In the genomic region with DNA sequence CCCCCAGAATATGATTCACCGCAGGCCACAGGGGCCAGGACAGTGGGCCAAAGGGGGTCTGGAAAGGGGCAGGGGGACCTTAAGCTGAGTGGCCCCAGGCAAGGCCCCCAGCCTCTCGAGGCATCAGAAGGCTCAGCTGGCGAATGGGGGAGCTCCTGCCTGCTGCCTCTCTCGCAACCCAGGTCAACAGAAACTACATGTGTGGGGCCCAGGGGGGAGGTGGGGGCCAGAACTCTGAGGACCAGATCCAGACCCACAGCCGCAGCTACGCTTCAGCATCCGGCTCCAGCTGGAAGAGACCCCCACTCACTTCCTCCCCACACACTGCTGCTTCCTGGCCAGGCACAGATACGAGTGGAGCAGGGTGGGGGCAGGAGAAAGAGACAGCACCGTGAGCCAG, we compare ENCODE assay signal across 11 cellular contexts. TPM values are rescaled to one million over a fixed set of nuclear protein-coding genes. Genes with fewer than 3 reads are reported as not detected.
DNase-seq lines count a peak whose midpoint lies in the region; ATAC-seq and TF ChIP-seq lines count a peak whose summit lies in the region.
"Had no signal": no experiment of that assay in that cellular context is flagged by ENCODE, and none has a peak within 500 bp of the region (broad histone marks: within the 10 kb centered on the region; RNA-seq: fewer than 3 reads in every experiment).

No MANE protein-coding gene starts in this region.

- no peak overlapping the region for H2BK12ac ChIP-seq in neuronal stem cell (ENCODE audit: low read length)

- H2AFZ ChIP-seq in neuronal stem cell (ENCODE audit: low read length), result no peak overlapping the region

- H3K18ac ChIP-seq in neuronal stem cell (ENCODE audit: low read length), result peak overlapping the region; percentile 89

- no peak overlapping the region for H3K4ac ChIP-seq in neuronal stem cell (ENCODE audit: low read length)

- TF ChIP-seq POLR2A in uterus (IDR thresholded peaks at IDR 0.05), result no peak

- no peak overlapping the region for H3K4me3 Mint-ChIP-seq in endothelial cell (ENCODE audit: unreplicated experiment)

- H3K27ac Mint-ChIP-seq in endothelial cell (ENCODE audit: unreplicated experiment), result peak overlapping the region; percentile 98

- H3K9me3 ChIP-seq in neuronal stem cell (replicated peaks in 1 of 2; ENCODE audit: control insufficient read depth in 2 of 2, insufficient read depth in 1 of 2, low read depth in 1 of 2, low read length in 2 of 2) (no peaks in the 10 kb centered on the region), uterus (no peaks in the 10 kb centered on the region)
- H3K9me3 ChIP-seq: SJCRH30 had no signal

- H3K4me1 ChIP-seq in neuronal stem cell (ENCODE audit: control insufficient read depth in 2 of 2, insufficient read depth in 1 of 2, low read depth in 1 of 2, low read length in 2 of 2) (peaks cover 20 to 36% of the 10 kb centered on the region in 2 donors), uterus (peaks cover 18 to 31% of the 10 kb centered on the region in 2 donors)

- no peak overlapping the region for H3K9ac ChIP-seq in neuronal stem cell (ENCODE audit: low read depth, low read length, poor library complexity)
- H3K9ac ChIP-seq: KMS-11 had no signal

- H3K4me3 ChIP-seq in neuronal stem cell (ENCODE audit: low read length in 2 of 2) (no peak overlapping the region), uterus (no peak overlapping the region)
- H3K4me3 ChIP-seq: SJCRH30 had no signal

- H3K9me3 Mint-ChIP-seq in endothelial cell (ENCODE audit: unreplicated experiment), result no peaks in the 10 kb centered on the region

- peak overlapping the region; percentile 41 for H3K14ac ChIP-seq in neuronal stem cell (ENCODE audit: low read length)

- H3K4me2 ChIP-seq in neuronal stem cell (ENCODE audit: insufficient read depth, low read length, poor library complexity, severe bottlenecking), result no peak overlapping the region
- H3K4me2 ChIP-seq: KMS-11 had no signal

- no peak overlapping the region for H2BK5ac ChIP-seq in neuronal stem cell (ENCODE audit: low read length)

- intact Hi-C loops in Right ventricle myocardium inferior (cut with DNase I), result no loop called here
- intact Hi-C loops in left cardiac atrium (cut with DNase I), result loop anchor here in 1 of 2 donors (5.0 kb wide), 1 partner anchor 46 kb away; the partner anchor contains the start of gene NCOR2
- intact Hi-C loops in uterus (cut with DNase I; ENCODE audit: low total_unique reads), result no loop called here

- DNase-seq in Right ventricle myocardium inferior (ENCODE audit: missing footprints) (peak; percentile 46), left cardiac atrium (no peak), endothelial cell (ENCODE audit: low spot score) (peak; percentile 68), neuronal stem cell (ENCODE audit: low spot score) (no peak), uterus (peak in 1 of 2 donors; percentile 18), SK-N-DZ (ENCODE audit: low spot score) (no peak)
- no peak for DNase-seq in activated CD4-positive, alpha-beta T cell treated with anti-CD3 and anti-CD28 coated beads, Interleukin-2, amount 50 U/mL, for 48 hours
- DNase-seq: NCI-H1930, SJCRH30 had no signal

- H3K79me1 ChIP-seq in neuronal stem cell (ENCODE audit: low read depth, low read length), result peaks cover 14% of the 10 kb centered on the region

- peaks cover 0 to 4% of the 10 kb centered on the region in 2 donors for H3K36me3 ChIP-seq in neuronal stem cell (replicated peaks in 1 of 2; ENCODE audit: control insufficient read depth in 2 of 2, insufficient read depth in 2 of 2, low read length in 2 of 2)
- H3K36me3 ChIP-seq in uterus, result no peaks in the 10 kb centered on the region
- H3K36me3 ChIP-seq: SJCRH30 had no signal

- no peak overlapping the region for H3K27ac ChIP-seq in neuronal stem cell (replicated peaks; ENCODE audit: low read length)
- H3K27ac ChIP-seq in uterus, result peak overlapping the region; percentile 95 to 97
- H3K27ac ChIP-seq: KMS-11, SJCRH30 had no signal

- no peak overlapping the region for H2BK120ac ChIP-seq in neuronal stem cell (ENCODE audit: low read depth, low read length)

- ATAC-seq in Right ventricle myocardium inferior, result no peak
- no peak for ATAC-seq in left cardiac atrium
- no peak for ATAC-seq in GM18517 (IDR thresholded peaks at IDR 0.05; ENCODE audit: unreplicated experiment)

- WGBS in neuronal stem cell (ENCODE audit: extremely low coverage in 2 of 2, insufficient read length in 2 of 2, insufficient replicate concordance in 1 of 2), 2 donors, result no CpG with 5 or more reads among the region's 9 CpGs

- no peaks in the 10 kb centered on the region for H3K36me3 Mint-ChIP-seq in endothelial cell (ENCODE audit: low read depth, unreplicated experiment)

- H2AK5ac ChIP-seq in neuronal stem cell (ENCODE audit: low read depth, low read length), result peak overlapping the region; percentile 90

- no peaks in the 10 kb centered on the region for H3K27me3 ChIP-seq in neuronal stem cell (ENCODE audit: control insufficient read depth in 3 of 3, insufficient read depth in 3 of 3, low read depth in 1 of 3, low read length in 3 of 3)
- no peaks in the 10 kb centered on the region for H3K27me3 ChIP-seq in uterus
- H3K27me3 ChIP-seq: SJCRH30 had no signal

- H4K8ac ChIP-seq in neuronal stem cell (ENCODE audit: low read depth, low read length), result no peak overlapping the region

- peaks cover 12% of the 10 kb centered on the region for H3K27me3 Mint-ChIP-seq in endothelial cell (ENCODE audit: unreplicated experiment)

- H3K23ac ChIP-seq in neuronal stem cell (ENCODE audit: low read depth, low read length, poor library complexity), result peak overlapping the region; percentile 20

- TF ChIP-seq CTCF in endothelial cell (IDR thresholded peaks at IDR 0.05; ENCODE audit: unreplicated experiment) (no peak), uterus (IDR thresholded peaks at IDR 0.05) (no peak)

- H3K4me1 Mint-ChIP-seq in endothelial cell (ENCODE audit: unreplicated experiment), result peaks cover 45% of the 10 kb centered on the region

- H4K91ac ChIP-seq in neuronal stem cell (ENCODE audit: low read depth, low read length, poor library complexity), result no peak overlapping the region

- peak overlapping the region; percentile 61 for H2BK15ac ChIP-seq in neuronal stem cell (ENCODE audit: low read length)

RNA-seq across cellular contexts. Expression of gene NCOR2, which starts 46.5 kb away (rescaled TPM):
- total RNA-seq in Right ventricle myocardium inferior, result 134 TPM
- total RNA-seq in left cardiac atrium, result 100 to 1,000 TPM; 117 to 154 TPM
- 132 TPM for total RNA-seq in endothelial cell (ENCODE audit: unreplicated experiment)
- 80.7 TPM for polyA plus RNA-seq in neuronal stem cell (2013, experiment 1 of 2)
- 80.2 TPM for polyA plus RNA-seq in neuronal stem cell (2013, experiment 2 of 2)
- 100 to 1,000 TPM in 2 of 4 donors, 10 to 100 TPM in 2; 65.1 to 436 (median 102) TPM for total RNA-seq in uterus
- polyA plus RNA-seq in SK-N-DZ (2014; cell fraction: cytosol; rRNA removed), result 11.5 and 13.0 TPM in 2 replicates
- 19.1 and 41.1 TPM in 2 replicates for polyA plus RNA-seq in SK-N-DZ (2014; cell fraction: nucleus; rRNA removed)

Comparison
In these comparisons a context has a peak if more than half of its experiments do, and no peak if none do; other contexts are left out.
1. DNase-seq: peak in Right ventricle myocardium inferior (single experiment) and endothelial cell (single experiment); none in left cardiac atrium (single experiment), neuronal stem cell (single experiment), activated CD4-positive, alpha-beta T cell treated with anti-CD3 and anti-CD28 coated beads, Interleukin-2, amount 50 U/mL, for 48 hours (0 of 2) and SK-N-DZ (single experiment).